In genomic region chr19:40139533-40140287, GRCh38 we compare ENCODE assay signal across 8 cellular contexts. TPM values are rescaled to one million over a fixed set of nuclear protein-coding genes. Genes with fewer than 3 reads are reported as not detected.
DNase-seq lines count a peak whose midpoint lies in the region; ATAC-seq and TF ChIP-seq lines count a peak whose summit lies in the region.

No MANE protein-coding gene starts in this region.

- TF ChIP-seq CTCF in AG10803 (conservative IDR thresholded peaks at IDR 0.05; ENCODE audit: low read length) (peak; percentile 85), GM12874 (IDR thresholded peaks at IDR 0.05; ENCODE audit: insufficient read depth, low read depth, low read length) (peak; percentile 42; the same call in 1 of the 2 replicates), thoracic aorta (IDR thresholded peaks at IDR 0.05) (peak; percentile 65)

- H3K4me1 ChIP-seq in thoracic aorta (ENCODE audit: control insufficient read depth in 1 of 2, low read depth in 2 of 2), result peaks cover 13 to 14% of the 10 kb centered on the region in 2 donors

- ATAC-seq in thoracic aorta (ENCODE audit: insufficient number of reproducible peaks, low FRiP score, low read depth), result no peak
- no peak for ATAC-seq in GM18502 (IDR thresholded peaks at IDR 0.05; ENCODE audit: poor library complexity, unreplicated experiment)
- ATAC-seq in GM19397 (IDR thresholded peaks at IDR 0.05; ENCODE audit: unreplicated experiment), result no peak

- H3K36me3 ChIP-seq in thoracic aorta, result no peaks in the 10 kb centered on the region

- H3K9me3 ChIP-seq in thoracic aorta, result no peaks in the 10 kb centered on the region

- H3K4me3 ChIP-seq in AG10803 (ENCODE audit: low read length) (no peak overlapping the region), thoracic aorta (no peak overlapping the region)

- DNase-seq in AG10803 (ENCODE audit: low read depth), result peak; percentile 59
- DNase-seq in NCI-H2171 (lab: John Stamatoyannopoulos, UW), result peak; percentile 33
- DNase-seq in amniotic stem cell (lab: John Stamatoyannopoulos, UW), result peak; percentile 10
- peak; percentile 61 for DNase-seq in iPS-NIHi7 (ENCODE audit: extremely low spot score)
- no peak for DNase-seq in thoracic aorta (ENCODE audit: low spot score)

- H3K27me3 ChIP-seq in thoracic aorta (replicated peaks; ENCODE audit: insufficient read depth), result no peaks in the 10 kb centered on the region

- no peak overlapping the region for H3K27ac ChIP-seq in thoracic aorta

RNA-seq across cellular contexts. Expression of gene ZNF780A, which starts 49.0 kb away (rescaled TPM):
- total RNA-seq in thoracic aorta, result 10 to 100 TPM in 1 of 2 donors, 1 to 10 TPM in 1; 8.9 to 17.7 TPM

RNA-seq across cellular contexts. Expression of gene MAP3K10, which starts 51.5 kb away (rescaled TPM):
- total RNA-seq in thoracic aorta, result 10 to 100 TPM; 30.2 to 32.5 TPM
